In genomic region chr1:45359882-45360513, GRCh38 we compare ENCODE assay signal across 8 cellular contexts. TPM values are rescaled to one million over a fixed set of nuclear protein-coding genes. Genes with fewer than 3 reads are reported as not detected.
DNase-seq lines count a peak whose midpoint lies in the region; ATAC-seq and TF ChIP-seq lines count a peak whose summit lies in the region.

No MANE protein-coding gene starts in this region.

- no peak overlapping the region for H3K27ac Mint-ChIP-seq in activated CD8-positive, alpha-beta T cell treated with anti-CD3 and anti-CD28 coated beads for 36 hours
- H3K27ac Mint-ChIP-seq in naive thymus-derived CD8-positive, alpha-beta T cell, result peak overlapping the region in 4 of 10 donors; percentile 2 to 47 (median 26)

- DNase-seq in A673 (ENCODE audit: low spot score) (peak; percentile 72), NCI-H226 (peak; percentile 14), esophagus muscularis mucosa (ENCODE audit: extremely low spot score) (no peak)
- DNase-seq in activated CD8-positive, alpha-beta T cell treated with anti-CD3 and anti-CD28 coated beads for 36 hours, result peak; percentile 80
- peak in 9 of 10 donors; percentile 23 to 73 (median 46) for DNase-seq in naive thymus-derived CD8-positive, alpha-beta T cell

- TF ChIP-seq CTCF in A673 (conservative IDR thresholded peaks at IDR 0.05; ENCODE audit: low read depth, low read length), result peak; percentile 77
- TF ChIP-seq CTCF in GM12873 (IDR thresholded peaks at IDR 0.05; ENCODE audit: insufficient read depth, low read depth, low read length, missing control alignments), result peak; percentile 58
- peak; percentile 75 for TF ChIP-seq CTCF in activated CD8-positive, alpha-beta T cell treated with anti-CD3 and anti-CD28 coated beads for 36 hours (IDR thresholded peaks at IDR 0.05)
- TF ChIP-seq CTCF in esophagus muscularis mucosa (IDR thresholded peaks at IDR 0.05), result peak; percentile 73 to 83 (median 76)

- H3K4me3 Mint-ChIP-seq in activated CD8-positive, alpha-beta T cell treated with anti-CD3 and anti-CD28 coated beads for 36 hours, result no peak overlapping the region
- H3K4me3 Mint-ChIP-seq in naive thymus-derived CD8-positive, alpha-beta T cell, result peak overlapping the region in 2 of 10 donors; percentile 6 to 46

- POLR2A ChIA-PET in A673 (lab: Charles Lee; ENCODE audit: low non-redundant PET), result no interaction called here
- POLR2A ChIA-PET in activated CD8-positive, alpha-beta T cell treated with anti-CD3 and anti-CD28 coated beads for 36 hours (lab: Charles Lee), result interaction anchor here (0.7 to 1.1 kb wide), 2 partner anchors 9 to 33 kb away, joined by 3 read pairs; partner anchors contain the start of gene HPDL
- POLR2A ChIA-PET in naive thymus-derived CD8-positive, alpha-beta T cell (lab: Charles Lee), result interaction anchor here (1.0 to 1.1 kb wide), 2 partner anchors 132 to 133 kb away, joined by 4 to 10 read pairs; no protein-coding TSS in a partner anchor

- H3K9me3 ChIP-seq in A673 (ENCODE audit: low read depth, low read length, poor library complexity, severe bottlenecking), result no peaks in the 10 kb centered on the region
- H3K9me3 ChIP-seq in esophagus muscularis mucosa, result no peaks in the 10 kb centered on the region
- H3K9me3 ChIP-seq in thymus (ENCODE audit: control insufficient read depth), result no peaks in the 10 kb centered on the region

- CTCF ChIA-PET in A673 (lab: Charles Lee), result interaction anchor here (0.5 to 1.5 kb wide), 3 partner anchors 131 to 134 kb away, joined by 4 to 22 read pairs (median 4); partner anchors contain the start of gene TESK2
- CTCF ChIA-PET in activated CD8-positive, alpha-beta T cell treated with anti-CD3 and anti-CD28 coated beads for 36 hours (lab: Charles Lee), result interaction anchor here (0.6 to 7.8 kb wide), 29 partner anchors 10 to 507 kb away, joined by 3 to 191 read pairs (median 4); partner anchors contain the start of genes CCDC163, MMACHC, MUTYH and TESK2

- no TSS peak for BruUV-seq in A673 (replicated peaks; lab: Mats Ljungman, UMichigan)

- no peak for TF ChIP-seq EP300 in esophagus muscularis mucosa (IDR thresholded peaks at IDR 0.05)

- TF ChIP-seq POLR2A in esophagus muscularis mucosa (IDR thresholded peaks at IDR 0.05; ENCODE audit: low read depth), result no peak

- intact Hi-C loops in A673 (cut with micrococcal nuclease; ENCODE audit: unreplicated experiment) (loop anchor here (1.0 to 10.0 kb wide), 3 partner anchors 133 to 525 kb away; no protein-coding TSS in a partner anchor), esophagus muscularis mucosa (cut with DNase I) (loop anchor here (2.0 kb wide), 2 partner anchors 133 to 211 kb away; no protein-coding TSS in a partner anchor)
- intact Hi-C loops in activated CD8-positive, alpha-beta T cell treated with anti-CD3 and anti-CD28 coated beads for 36 hours (cut with micrococcal nuclease), result loop anchor here (2.0 to 5.0 kb wide), 2 partner anchors 133 to 202 kb away; no protein-coding TSS in a partner anchor

- peaks cover 7% of the 10 kb centered on the region for H3K4me1 Mint-ChIP-seq in activated CD8-positive, alpha-beta T cell treated with anti-CD3 and anti-CD28 coated beads for 36 hours (ENCODE audit: low read depth)
- peaks cover 2 to 6% (median 5%) of the 10 kb centered on the region in 4 donors for H3K4me1 Mint-ChIP-seq in naive thymus-derived CD8-positive, alpha-beta T cell

- no peaks in the 10 kb centered on the region for H3K27me3 Mint-ChIP-seq in activated CD8-positive, alpha-beta T cell treated with anti-CD3 and anti-CD28 coated beads for 36 hours
- H3K27me3 Mint-ChIP-seq in naive thymus-derived CD8-positive, alpha-beta T cell, result no peaks in the 10 kb centered on the region

- peak; percentile 68 for ATAC-seq in activated CD8-positive, alpha-beta T cell treated with anti-CD3 and anti-CD28 coated beads for 36 hours
- ATAC-seq in naive thymus-derived CD8-positive, alpha-beta T cell, result peak; percentile 59 to 75
- no peak for ATAC-seq in GM21423 (IDR thresholded peaks at IDR 0.05; ENCODE audit: unreplicated experiment)

- H3K36me3 ChIP-seq in A673 (ENCODE audit: insufficient read depth, low read length, poor library complexity, severe bottlenecking), result no peaks in the 10 kb centered on the region
- H3K36me3 ChIP-seq in esophagus muscularis mucosa, result no peaks in the 10 kb centered on the region
- H3K36me3 ChIP-seq in thymus (ENCODE audit: control insufficient read depth, insufficient read depth), result no peaks in the 10 kb centered on the region

- H3K27me3 ChIP-seq in A673 (replicated peaks; ENCODE audit: insufficient read depth, low read depth, low read length, poor library complexity) (no peaks in the 10 kb centered on the region), esophagus muscularis mucosa (no peaks in the 10 kb centered on the region), thymus (ENCODE audit: control insufficient read depth, insufficient read depth) (no peaks in the 10 kb centered on the region)

- H3K4me3 ChIP-seq in A673 (ENCODE audit: low read depth, low read length, poor library complexity, severe bottlenecking), result no peak overlapping the region
- peak overlapping the region in 2 of 4 donors; percentile 10 to 15 for H3K4me3 ChIP-seq in esophagus muscularis mucosa
- H3K4me3 ChIP-seq in thymus (ENCODE audit: low read length), result no peak overlapping the region

- H3K4me1 ChIP-seq in A673 (ENCODE audit: insufficient read depth, low read length, poor library complexity, severe bottlenecking), result no peaks in the 10 kb centered on the region
- H3K4me1 ChIP-seq in esophagus muscularis mucosa, result peaks cover 12 to 26% (median 22%) of the 10 kb centered on the region in 4 donors
- no peaks in the 10 kb centered on the region for H3K4me1 ChIP-seq in thymus (ENCODE audit: control insufficient read depth, insufficient read depth, low read length)

- H3K36me3 Mint-ChIP-seq in activated CD8-positive, alpha-beta T cell treated with anti-CD3 and anti-CD28 coated beads for 36 hours (ENCODE audit: low read depth), result no peaks in the 10 kb centered on the region
- peaks cover 0 to 2% (median 0%) of the 10 kb centered on the region in 3 donors for H3K36me3 Mint-ChIP-seq in naive thymus-derived CD8-positive, alpha-beta T cell

- H3K27ac ChIP-seq in A673 (ENCODE audit: low read depth, low read length, poor library complexity, severe bottlenecking) (no peak overlapping the region), esophagus muscularis mucosa (replicated peaks in 1 of 4) (peak overlapping the region; percentile 58 to 74 (median 70)), thymus (ENCODE audit: low read depth) (peak overlapping the region; percentile 34)

- no peaks in the 10 kb centered on the region for H3K9me3 Mint-ChIP-seq in activated CD8-positive, alpha-beta T cell treated with anti-CD3 and anti-CD28 coated beads for 36 hours
- no peaks in the 10 kb centered on the region for H3K9me3 Mint-ChIP-seq in naive thymus-derived CD8-positive, alpha-beta T cell

- 15% methylated on average over 7 of the region's 7 CpGs for WGBS in esophagus muscularis mucosa
- WGBS in thymus, result 40% methylated on average over 7 of the region's 7 CpGs

RNA-seq across cellular contexts. Expression of gene MUTYH, which starts 19.8 kb away (rescaled TPM):
- total RNA-seq in A673 (2021) (26.7 and 26.8 TPM in 2 replicates), esophagus muscularis mucosa (10 to 100 TPM in 3 of 4 donors, 1 to 10 TPM in 1; 10.0 to 22.1 (median 14.9) TPM)
- total RNA-seq in activated CD8-positive, alpha-beta T cell treated with anti-CD3 and anti-CD28 coated beads for 36 hours, result 10 to 100 TPM; 51.4 to 54.5 TPM
- total RNA-seq in naive thymus-derived CD8-positive, alpha-beta T cell, result 10 to 100 TPM; 75.6 to 79.7 TPM
- polyA plus RNA-seq in naive thymus-derived CD8-positive, alpha-beta T cell, result 10 to 100 TPM; 21.8 to 24.7 (median 24.4) TPM
- polyA plus RNA-seq in thymus, result 37.3 TPM

RNA-seq across cellular contexts. Expression of gene TOE1, which starts 20.0 kb away (rescaled TPM):
- total RNA-seq in A673 (2021) (20.6 TPM in 2 replicates), esophagus muscularis mucosa (10 to 100 TPM in 1 of 4 donors, 1 to 10 TPM in 3; 5.0 to 11.8 (median 7.6) TPM)
- 10 to 100 TPM; 25.7 to 28.1 TPM for total RNA-seq in activated CD8-positive, alpha-beta T cell treated with anti-CD3 and anti-CD28 coated beads for 36 hours
- 10 to 100 TPM; 23.7 to 24.5 TPM for total RNA-seq in naive thymus-derived CD8-positive, alpha-beta T cell
- 10 to 100 TPM in 2 of 3 donors, 1 to 10 TPM in 1; 8.2 to 12.3 (median 10.7) TPM for polyA plus RNA-seq in naive thymus-derived CD8-positive, alpha-beta T cell
- polyA plus RNA-seq in thymus, result 12.0 TPM

RNA-seq across cellular contexts. Expression of gene HPDL, which starts 33.3 kb away (rescaled TPM):
- total RNA-seq in A673 (2021) (7.3 and 7.8 TPM in 2 replicates), esophagus muscularis mucosa (under 1 TPM in 2 of 4 donors, not detected in 2; 0.17 to 0.19 TPM)
- total RNA-seq in activated CD8-positive, alpha-beta T cell treated with anti-CD3 and anti-CD28 coated beads for 36 hours, result 10 to 100 TPM; 37.5 to 39.8 TPM
- 1 to 10 TPM; 1.5 TPM for total RNA-seq in naive thymus-derived CD8-positive, alpha-beta T cell
- 1 to 10 TPM in 2 of 3 donors, under 1 TPM in 1; 0.47 to 2.7 (median 1.2) TPM for polyA plus RNA-seq in naive thymus-derived CD8-positive, alpha-beta T cell
- 0.91 TPM for polyA plus RNA-seq in thymus
